Comparison of ENCODE assay signal across 15 cellular contexts in the genomic region with DNA sequence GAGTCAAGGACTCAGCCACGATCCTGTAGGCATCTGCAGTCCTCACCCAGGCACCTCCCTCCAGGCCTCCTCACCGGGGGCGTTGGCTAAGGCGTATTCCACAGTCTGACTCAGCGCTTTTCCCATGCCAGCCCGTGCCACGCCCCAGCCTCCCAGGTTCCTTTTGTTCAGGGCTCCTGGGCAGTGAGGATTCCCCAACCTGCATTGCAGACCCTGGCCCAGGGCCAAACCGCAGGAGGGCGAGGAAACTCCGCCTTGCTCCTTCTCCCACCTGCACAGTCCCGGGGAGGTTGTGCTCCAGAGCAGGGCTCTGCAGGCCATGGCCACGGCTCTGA.
DNase-seq lines count a peak whose midpoint lies in the region; ATAC-seq and TF ChIP-seq lines count a peak whose summit lies in the region.
"Had no signal": no experiment of that assay in that cellular context is flagged by ENCODE, and none has a peak within 500 bp of the region (broad histone marks: within the 10 kb centered on the region; RNA-seq: fewer than 3 reads in every experiment).

No MANE protein-coding gene starts in this region.

- no peaks in the 10 kb centered on the region for H3K27me3 ChIP-seq in PC-9 (ENCODE audit: insufficient read depth, low read depth)
- no peaks in the 10 kb centered on the region for H3K27me3 ChIP-seq in kidney epithelial cell (ENCODE audit: control insufficient read depth, insufficient read depth, low read length)
- H3K27me3 ChIP-seq: cardiac muscle cell had no signal

- H3K4me3 Mint-ChIP-seq in activated T-helper 1 cell treated with anti-CD3 and anti-CD28 coated beads, Interleukin-12 subunit alpha, Interleukin-12 subunit beta, Interleukin-2, Interleukin-4 antibody, amounts not matched to agents 30 ng/mL and 10 ng/mL and 1 ng/mL, durations not matched to agents 14 hours and 24 hours and 36 hours = no peak overlapping the region
- no peak overlapping the region for H3K4me3 Mint-ChIP-seq in activated CD8-positive, alpha-beta T cell treated with anti-CD3 and anti-CD28 coated beads for 36 hours

- H3K9me2 ChIP-seq in PC-9 (ENCODE audit: insufficient read depth) = no peaks in the 10 kb centered on the region

- H3K36me3 ChIP-seq in PC-9 (ENCODE audit: low read depth) = no peaks in the 10 kb centered on the region
- no peaks in the 10 kb centered on the region for H3K36me3 ChIP-seq in kidney epithelial cell (ENCODE audit: control insufficient read depth, insufficient read depth, low read length)
- H3K36me3 ChIP-seq: cardiac muscle cell had no signal

- H2AFZ ChIP-seq in PC-9 = 0 out of 2 replicates have a peak overlapping the region, but pooled peaks have one; percentile 34

- no peaks in the 10 kb centered on the region for H3K36me3 Mint-ChIP-seq in activated T-helper 1 cell treated with anti-CD3 and anti-CD28 coated beads, Interleukin-12 subunit alpha, Interleukin-12 subunit beta, Interleukin-2, Interleukin-4 antibody, amounts not matched to agents 30 ng/mL and 10 ng/mL and 1 ng/mL, durations not matched to agents 14 hours and 24 hours and 36 hours (ENCODE audit: low read depth)
- H3K36me3 Mint-ChIP-seq in activated CD8-positive, alpha-beta T cell treated with anti-CD3 and anti-CD28 coated beads for 36 hours (ENCODE audit: low read depth) = no peaks in the 10 kb centered on the region

- no peaks in the 10 kb centered on the region for H4K20me1 ChIP-seq in PC-9 (ENCODE audit: insufficient read depth)

- no TSS peak for BruUV-seq in PC-9 (replicated peaks; lab: Mats Ljungman, UMichigan)

- TF ChIP-seq CTCF in PC-9 (conservative IDR thresholded peaks at IDR 0.05) (no peak), kidney epithelial cell (IDR thresholded peaks at IDR 0.05; ENCODE audit: insufficient read depth, low read length, poor library complexity, severe bottlenecking) (no peak)
- no peak for TF ChIP-seq CTCF in activated CD8-positive, alpha-beta T cell treated with anti-CD3 and anti-CD28 coated beads for 36 hours (IDR thresholded peaks at IDR 0.05)

- H3K4me3 ChIP-seq in PC-9 (no peak overlapping the region), kidney epithelial cell (ENCODE audit: low read depth, low read length) (no peak overlapping the region)
- H3K4me3 ChIP-seq: cardiac muscle cell had no signal

- peaks cover 12% of the 10 kb centered on the region for H3K4me1 Mint-ChIP-seq in activated T-helper 1 cell treated with anti-CD3 and anti-CD28 coated beads, Interleukin-12 subunit alpha, Interleukin-12 subunit beta, Interleukin-2, Interleukin-4 antibody, amounts not matched to agents 30 ng/mL and 10 ng/mL and 1 ng/mL, durations not matched to agents 14 hours and 24 hours and 36 hours (ENCODE audit: low read depth)
- peaks cover 4% of the 10 kb centered on the region for H3K4me1 Mint-ChIP-seq in activated CD8-positive, alpha-beta T cell treated with anti-CD3 and anti-CD28 coated beads for 36 hours (ENCODE audit: low read depth)

- H3K4me1 ChIP-seq in PC-9 (replicated peaks; ENCODE audit: insufficient read depth) = peaks cover 19% of the 10 kb centered on the region

- H3K27ac ChIP-seq in PC-9 = no peak overlapping the region
- H3K27ac ChIP-seq: cardiac muscle cell had no signal

- H3F3A ChIP-seq in PC-9 (ENCODE audit: insufficient read depth, low read depth) = no peaks in the 10 kb centered on the region; the same call in 1 of the 2 replicates

- H3K27me3 Mint-ChIP-seq in activated T-helper 1 cell treated with anti-CD3 and anti-CD28 coated beads, Interleukin-12 subunit alpha, Interleukin-12 subunit beta, Interleukin-2, Interleukin-4 antibody, amounts not matched to agents 30 ng/mL and 10 ng/mL and 1 ng/mL, durations not matched to agents 14 hours and 24 hours and 36 hours (ENCODE audit: insufficient read depth) = peaks cover 2% of the 10 kb centered on the region
- no peaks in the 10 kb centered on the region for H3K27me3 Mint-ChIP-seq in activated CD8-positive, alpha-beta T cell treated with anti-CD3 and anti-CD28 coated beads for 36 hours

- no peaks in the 10 kb centered on the region for H3K9me3 ChIP-seq in PC-9 (ENCODE audit: insufficient read depth, low read depth)

- no peaks in the 10 kb centered on the region for H3K9me3 Mint-ChIP-seq in activated T-helper 1 cell treated with anti-CD3 and anti-CD28 coated beads, Interleukin-12 subunit alpha, Interleukin-12 subunit beta, Interleukin-2, Interleukin-4 antibody, amounts not matched to agents 30 ng/mL and 10 ng/mL and 1 ng/mL, durations not matched to agents 14 hours and 24 hours and 36 hours
- H3K9me3 Mint-ChIP-seq in activated CD8-positive, alpha-beta T cell treated with anti-CD3 and anti-CD28 coated beads for 36 hours = no peaks in the 10 kb centered on the region

- CTCF ChIA-PET in PC-9 (lab: Charles Lee) = no interaction called here
- CTCF ChIA-PET in activated CD8-positive, alpha-beta T cell treated with anti-CD3 and anti-CD28 coated beads for 36 hours (lab: Charles Lee) = no interaction called here

- H3K4me2 ChIP-seq in PC-9 = peak overlapping the region; percentile 62

- no peaks in the 10 kb centered on the region for H3K79me2 ChIP-seq in PC-9 (ENCODE audit: low read depth)

- POLR2A ChIA-PET in PC-9 (lab: Charles Lee; ENCODE audit: unreplicated experiment) = no interaction called here
- POLR2A ChIA-PET in activated CD8-positive, alpha-beta T cell treated with anti-CD3 and anti-CD28 coated beads for 36 hours (lab: Charles Lee) = interaction anchor here (0.7 kb wide), 1 partner anchor 21 kb away, joined by 3 read pairs; no protein-coding TSS in a partner anchor

- intact Hi-C loops in Right ventricle myocardium superior (cut with DNase I) = no loop called here
- intact Hi-C loops in left ventricle myocardium superior (cut with micrococcal nuclease) = no loop called here
- intact Hi-C loops in PC-9 (cut with micrococcal nuclease; ENCODE audit: unreplicated experiment) = no loop called here
- intact Hi-C loops in activated T-helper 1 cell treated with anti-CD3 and anti-CD28 coated beads, Interleukin-12 subunit alpha, Interleukin-12 subunit beta, Interleukin-2, Interleukin-4 antibody, amounts not matched to agents 30 ng/mL and 10 ng/mL and 1 ng/mL, durations not matched to agents 14 hours and 24 hours and 36 hours (cut with micrococcal nuclease) = no loop called here
- intact Hi-C loops in activated CD8-positive, alpha-beta T cell treated with anti-CD3 and anti-CD28 coated beads for 36 hours (cut with micrococcal nuclease) = no loop called here

- DNase-seq in Right ventricle myocardium superior (no peak), left ventricle myocardium superior (no peak), PC-9 (peak; percentile 92 to 93), kidney epithelial cell (ENCODE audit: low read depth) (peak; percentile 55), HT-29 (ENCODE audit: low spot score) (no peak)
- DNase-seq in activated T-helper 1 cell treated with anti-CD3 and anti-CD28 coated beads, Interleukin-12 subunit alpha, Interleukin-12 subunit beta, Interleukin-2, Interleukin-4 antibody, amounts not matched to agents 30 ng/mL and 10 ng/mL and 1 ng/mL, durations not matched to agents 14 hours and 24 hours and 36 hours (ENCODE audit: low spot score) = no peak
- DNase-seq in activated CD8-positive, alpha-beta T cell treated with anti-CD3 and anti-CD28 coated beads for 36 hours = no peak
- DNase-seq: activated T-cell treated with anti-CD3 and anti-CD28 coated beads, Interleukin-2, amount 50 U/mL, for 48 hours; KG1; mesenchymal stem cell; NK-92 treated with Interleukin-12 subunit alpha and Interleukin-12 subunit beta, amount 100 ng/mL, for 24 hours; right cardiac atrium; T1000 had no signal

- peak; percentile 12 for ATAC-seq in Right ventricle myocardium superior (ENCODE audit: poor library complexity)
- ATAC-seq in left ventricle myocardium superior = no peak
- no peak for ATAC-seq in activated CD8-positive, alpha-beta T cell treated with anti-CD3 and anti-CD28 coated beads for 36 hours
- no peak for ATAC-seq in HG02610 (IDR thresholded peaks at IDR 0.05; ENCODE audit: unreplicated experiment)

- no peak overlapping the region for H3K27ac Mint-ChIP-seq in activated T-helper 1 cell treated with anti-CD3 and anti-CD28 coated beads, Interleukin-12 subunit alpha, Interleukin-12 subunit beta, Interleukin-2, Interleukin-4 antibody, amounts not matched to agents 30 ng/mL and 10 ng/mL and 1 ng/mL, durations not matched to agents 14 hours and 24 hours and 36 hours
- H3K27ac Mint-ChIP-seq in activated CD8-positive, alpha-beta T cell treated with anti-CD3 and anti-CD28 coated beads for 36 hours = no peak overlapping the region

Comparison
In these comparisons a context has a peak if more than half of its experiments do, and no peak if none do; other contexts are left out.
1. DNase-seq: peak in PC-9 (2 of 2) and kidney epithelial cell (single experiment); none in Right ventricle myocardium superior (single experiment), left ventricle myocardium superior (single experiment), activated T-helper 1 cell treated with anti-CD3 and anti-CD28 coated beads, Interleukin-12 subunit alpha, Interleukin-12 subunit beta, Interleukin-2, Interleukin-4 antibody, amounts not matched to agents 30 ng/mL and 10 ng/mL and 1 ng/mL, durations not matched to agents 14 hours and 24 hours and 36 hours (single experiment), activated CD8-positive, alpha-beta T cell treated with anti-CD3 and anti-CD28 coated beads for 36 hours (single experiment) and HT-29 (single experiment).